ENCODE assay signal across 13 cellular contexts in the genomic region with DNA sequence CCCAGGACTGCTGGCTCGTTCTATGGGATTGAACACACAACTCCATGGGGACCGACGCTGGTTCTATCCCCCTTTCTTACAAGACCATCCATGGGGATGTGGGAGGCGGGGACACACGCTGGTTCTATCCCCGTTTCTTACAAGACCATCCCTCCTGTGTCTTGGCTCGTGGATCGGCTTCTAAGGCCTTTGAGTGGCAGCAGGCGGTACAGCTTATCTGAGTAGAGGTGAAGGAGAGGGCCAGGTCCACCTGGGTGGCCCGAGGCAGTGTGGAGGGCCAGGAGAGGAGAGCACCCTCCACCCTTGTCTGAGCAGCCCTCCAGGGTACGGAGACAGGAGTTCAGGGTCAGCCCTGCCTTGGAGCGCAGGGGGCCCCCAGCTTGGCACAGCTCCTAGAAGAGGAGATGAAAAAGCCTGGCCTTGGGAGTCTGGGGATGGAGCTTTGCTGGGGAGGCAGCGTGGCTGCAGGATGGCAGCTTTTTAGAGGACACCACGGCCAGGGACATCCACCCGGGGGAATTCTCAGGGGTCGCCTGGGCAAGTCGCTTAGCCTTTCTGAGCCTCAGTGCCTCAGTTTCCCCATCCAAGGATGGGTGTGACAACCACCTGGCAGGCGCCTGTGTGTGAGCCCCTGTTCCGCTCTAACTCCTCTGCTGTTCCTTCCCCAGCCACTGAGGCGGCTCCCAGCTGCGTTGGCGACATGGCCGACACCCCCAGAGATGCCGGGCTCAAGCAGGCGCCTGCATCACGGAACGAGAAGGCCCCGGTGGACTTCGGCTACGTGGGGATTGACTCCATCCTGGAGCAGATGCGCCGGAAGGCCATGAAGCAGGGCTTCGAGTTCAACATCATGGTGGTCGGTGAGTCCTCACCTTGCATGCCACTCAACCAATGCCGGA.
DNase-seq lines count a peak whose midpoint lies in the region; ATAC-seq and TF ChIP-seq lines count a peak whose summit lies in the region.
"Had no signal": no experiment of that assay in that cellular context is flagged by ENCODE, and none has a peak within 500 bp of the region (broad histone marks: within the 10 kb centered on the region; RNA-seq: fewer than 3 reads in every experiment).

No MANE protein-coding gene starts in this region.

- intact Hi-C loops in heart right ventricle (cut with DNase I) = no loop called here
- intact Hi-C loops in activated B cell treated with CpG ODN at 0.5 μM for 24 hours (cut with micrococcal nuclease) = no loop called here

- POLR2A ChIA-PET in activated B cell treated with CpG ODN at 0.5 μM for 24 hours (lab: Charles Lee) = interaction anchor here (0.6 kb wide), 2 partner anchors 18 to 25 kb away, joined by 3 read pairs; no protein-coding TSS in a partner anchor
- POLR2A ChIA-PET in GM10248 (lab: Yijun Ruan, JAX) = no interaction called here

- no peak overlapping the region for H3K4me3 ChIP-seq in cardiac muscle cell
- H3K4me3 ChIP-seq in heart right ventricle = no peak overlapping the region
- no peak overlapping the region for H3K4me3 ChIP-seq in mucosa of stomach (ENCODE audit: low read length)
- H3K4me3 ChIP-seq: thoracic aorta had no signal

- WGBS in heart right ventricle, 2 donors = 88 to 91% methylated on average over 35 of the region's 35 CpGs

- H3K4me3 Mint-ChIP-seq in activated B cell treated with CpG ODN at 0.5 μM for 24 hours (no peak overlapping the region), type B pancreatic cell (peak overlapping the region; percentile 27)

- TF ChIP-seq CTCF in cardiac muscle cell (IDR thresholded peaks at IDR 0.05; ENCODE audit: low read depth, low read length) (no peak), heart right ventricle (IDR thresholded peaks at IDR 0.05) (no peak), activated B cell treated with CpG ODN at 0.5 μM for 24 hours (IDR thresholded peaks at IDR 0.05) (no peak), type B pancreatic cell (conservative IDR thresholded peaks at IDR 0.05) (no peak), GM10248 (IDR thresholded peaks at IDR 0.05; ENCODE audit: control extremely low read depth, extremely low read depth, low read depth, missing control alignments) (no peak)

- H3K27me3 ChIP-seq in cardiac muscle cell (no peaks in the 10 kb centered on the region), heart right ventricle (no peaks in the 10 kb centered on the region), mucosa of stomach (ENCODE audit: control insufficient read depth, insufficient read depth, low read length) (no peaks in the 10 kb centered on the region)

- no peak for ATAC-seq in heart right ventricle
- ATAC-seq in activated B cell treated with CpG ODN at 0.5 μM for 24 hours (ENCODE audit: low read depth) = no peak
- ATAC-seq: left lobe of liver had no signal

- CTCF ChIA-PET in activated B cell treated with CpG ODN at 0.5 μM for 24 hours (lab: Charles Lee) = no interaction called here
- CTCF ChIA-PET in GM10248 (lab: Yijun Ruan, JAX) = interaction anchor here (1.1 to 2.1 kb wide), 2 partner anchors 13 to 52 kb away, joined by 4 to 10 read pairs; no protein-coding TSS in a partner anchor

- H3K9me3 ChIP-seq in cardiac muscle cell (ENCODE audit: low read depth) = no peaks in the 10 kb centered on the region
- no peaks in the 10 kb centered on the region for H3K9me3 ChIP-seq in heart right ventricle
- H3K9me3 ChIP-seq in mucosa of stomach (ENCODE audit: control insufficient read depth, low read length) = no peaks in the 10 kb centered on the region
- H3K9me3 ChIP-seq: thoracic aorta had no signal

- DNase-seq in cardiac muscle cell (ENCODE audit: low read depth in 1 of 2, low spot score in 1 of 2) = peak in 1 of 2 donors; percentile 37
- no peak for DNase-seq in heart right ventricle
- DNase-seq in activated B cell treated with CpG ODN at 0.5 μM for 24 hours = no peak
- no peak for DNase-seq in type B pancreatic cell (ENCODE audit: extremely low spot score, unreplicated experiment)
- DNase-seq in GM10248 (ENCODE audit: extremely low spot score) = no peak
- no peak for DNase-seq in iPS-NIHi11 (ENCODE audit: low spot score)
- no peak for DNase-seq in SHP77 (lab: John Stamatoyannopoulos, UW)
- DNase-seq: DMS79, NCI-H2081, NCI-H69 had no signal

- peaks cover 53% of the 10 kb centered on the region for H3K4me1 Mint-ChIP-seq in activated B cell treated with CpG ODN at 0.5 μM for 24 hours
- H3K4me1 Mint-ChIP-seq in type B pancreatic cell (ENCODE audit: unreplicated experiment) = peaks cover 34% of the 10 kb centered on the region

- peak overlapping the region; percentile 8 for H3K9ac ChIP-seq in mucosa of stomach (ENCODE audit: low read length)

- H3K4me1 ChIP-seq in cardiac muscle cell (ENCODE audit: low read depth) (peaks cover 45% of the 10 kb centered on the region), heart right ventricle (peaks cover 6 to 43% (median 34%) of the 10 kb centered on the region in 9 donors), mucosa of stomach (ENCODE audit: control insufficient read depth, insufficient read depth, low read length) (peaks cover 13% of the 10 kb centered on the region)

- H3K9me3 Mint-ChIP-seq in activated B cell treated with CpG ODN at 0.5 μM for 24 hours (no peaks in the 10 kb centered on the region), type B pancreatic cell (no peaks in the 10 kb centered on the region)

- peaks cover 36% of the 10 kb centered on the region for H3K36me3 Mint-ChIP-seq in activated B cell treated with CpG ODN at 0.5 μM for 24 hours (ENCODE audit: low read depth)
- H3K36me3 Mint-ChIP-seq in type B pancreatic cell = peaks cover 12% of the 10 kb centered on the region

- peak overlapping the region; percentile 67 for H3K27ac ChIP-seq in cardiac muscle cell
- H3K27ac ChIP-seq in heart right ventricle = no peak overlapping the region
- H3K27ac ChIP-seq: thoracic aorta had no signal

- H3K27ac Mint-ChIP-seq in activated B cell treated with CpG ODN at 0.5 μM for 24 hours (peak overlapping the region; percentile 62), type B pancreatic cell (peak overlapping the region; percentile 78)

- H3K36me3 ChIP-seq in cardiac muscle cell (peaks cover 8% of the 10 kb centered on the region), heart right ventricle (peaks cover 0 to 34% (median 11%) of the 10 kb centered on the region in 9 donors), mucosa of stomach (ENCODE audit: control insufficient read depth, insufficient read depth, low read length) (peaks cover 4% of the 10 kb centered on the region)

- H3K27me3 Mint-ChIP-seq in activated B cell treated with CpG ODN at 0.5 μM for 24 hours = no peaks in the 10 kb centered on the region
- H3K27me3 Mint-ChIP-seq in type B pancreatic cell = no peaks in the 10 kb centered on the region
